8 cellular contexts compared by ENCODE assay signal in the genomic region with DNA sequence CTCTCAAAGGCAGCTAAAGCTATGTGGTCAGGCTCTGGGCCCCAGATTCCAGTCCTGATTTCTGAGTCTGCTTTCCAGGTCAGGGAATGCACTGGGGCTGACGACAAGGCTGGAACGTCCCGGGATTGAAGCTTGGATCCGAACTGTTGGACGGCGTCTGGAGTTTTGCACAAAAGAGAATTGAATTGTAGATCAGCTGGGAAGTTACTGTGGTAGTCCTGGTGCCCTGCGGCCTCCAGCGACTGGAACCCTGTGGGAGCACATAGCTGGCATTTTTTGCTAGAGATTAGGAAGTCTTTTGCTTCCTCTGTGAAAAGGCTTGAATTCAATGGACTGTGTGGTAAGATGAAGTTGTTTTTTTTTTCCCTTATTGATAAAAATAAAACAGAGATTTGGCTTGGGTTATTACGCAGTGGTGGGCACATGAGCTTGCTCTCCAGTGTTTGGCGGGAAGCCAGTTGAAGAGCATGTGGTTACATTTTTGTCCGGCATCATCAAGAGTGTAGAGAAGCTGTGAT. TPM values are rescaled to one million over a fixed set of nuclear protein-coding genes. Genes with fewer than 3 reads are reported as not detected.
DNase-seq lines count a peak whose midpoint lies in the region; ATAC-seq, FAIRE-seq and TF ChIP-seq lines count a peak whose summit lies in the region.

Gene HK1, plus strand, starts transcription at position 51 of the 518 bp plus-strand sequence.

- TF ChIP-seq CTCF in chondrocyte (IDR thresholded peaks at IDR 0.05) (no peak), lung (IDR thresholded peaks at IDR 0.05; ENCODE audit: control extremely low read depth, extremely low read depth) (no peak), tibial nerve (IDR thresholded peaks at IDR 0.05) (no peak)

- no peak within 1 kb of the TSS for H3K27ac Mint-ChIP-seq in activated CD4-positive, alpha-beta T cell treated with anti-CD3 and anti-CD28 coated beads for 36 hours
- peak within 1 kb of the TSS; percentile 82 for H3K27ac Mint-ChIP-seq in chondrocyte (ENCODE audit: unreplicated experiment)

- POLR2A ChIA-PET in activated CD4-positive, alpha-beta T cell treated with anti-CD3 and anti-CD28 coated beads for 36 hours (lab: Charles Lee): no interaction called here

- H3K36me3 ChIP-seq in lung (ENCODE audit: control insufficient read depth in 2 of 2, insufficient read depth in 2 of 2, low read length in 2 of 2): no peaks in the 10 kb centered on the region
- H3K36me3 ChIP-seq in tibial nerve: no peaks in the 10 kb centered on the region

- CTCF ChIA-PET in activated CD4-positive, alpha-beta T cell treated with anti-CD3 and anti-CD28 coated beads for 36 hours (lab: Charles Lee): interaction anchor here (1.1 kb wide), 1 partner anchor 9 kb away, joined by 3 read pairs; no protein-coding TSS in a partner anchor

- no peaks in the 10 kb centered on the region for H3K27me3 ChIP-seq in lung (ENCODE audit: control insufficient read depth, insufficient read depth)
- no peaks in the 10 kb centered on the region for H3K27me3 ChIP-seq in tibial nerve

- H3K27me3 Mint-ChIP-seq in activated CD4-positive, alpha-beta T cell treated with anti-CD3 and anti-CD28 coated beads for 36 hours: no peaks in the 10 kb centered on the region
- H3K27me3 Mint-ChIP-seq in chondrocyte (ENCODE audit: low read depth): no peaks in the 10 kb centered on the region

- no peaks in the 10 kb centered on the region for H3K9me3 Mint-ChIP-seq in activated CD4-positive, alpha-beta T cell treated with anti-CD3 and anti-CD28 coated beads for 36 hours (ENCODE audit: low read depth)
- peaks cover 7% of the 10 kb centered on the region for H3K9me3 Mint-ChIP-seq in chondrocyte (ENCODE audit: low read depth)

- ATAC-seq in activated CD4-positive, alpha-beta T cell treated with anti-CD3 and anti-CD28 coated beads for 36 hours: no peak
- ATAC-seq in lung (ENCODE audit: insufficient read depth, low FRiP score) (no peak), HG02970 (IDR thresholded peaks at IDR 0.05; ENCODE audit: low FRiP score, unreplicated experiment) (no peak)

- H3K4me3 ChIP-seq in lung: no peak within 1 kb of the TSS
- no peak within 1 kb of the TSS for H3K4me3 ChIP-seq in tibial nerve

- no peak for TF ChIP-seq POLR2A in tibial nerve (IDR thresholded peaks at IDR 0.05)

- intact Hi-C loops in activated CD4-positive, alpha-beta T cell treated with anti-CD3 and anti-CD28 coated beads for 36 hours (cut with DNase I, micrococcal nuclease): no loop called here

- DNase-seq in activated CD4-positive, alpha-beta T cell treated with anti-CD3 and anti-CD28 coated beads for 36 hours: no peak
- DNase-seq in activated CD4-positive, alpha-beta T cell treated with anti-CD3 and anti-CD28 coated beads, Interleukin-2, amount 50 U/mL, for 48 hours: no peak
- DNase-seq in chondrocyte (ENCODE audit: low spot score) (no peak), lung (ENCODE audit: low spot score) (no peak), tibial nerve (ENCODE audit: low spot score in 2 of 2) (no peak), germinal center (ENCODE audit: low spot score) (no peak), urothelium cell line (ENCODE audit: low spot score) (no peak)

- H3K4me1 ChIP-seq in lung (ENCODE audit: control insufficient read depth in 2 of 2, insufficient read depth in 2 of 2, low read length in 2 of 2) (peaks cover 3% of the 10 kb centered on the region in 2 donors), tibial nerve (peaks cover 0 to 13% (median 0%) of the 10 kb centered on the region in 4 donors)

- TF ChIP-seq EP300 in tibial nerve (IDR thresholded peaks at IDR 0.05): no peak

- no peak for FAIRE-seq in urothelium cell line (lab: Jason Lieb, UNC)

- H3K36me3 Mint-ChIP-seq in activated CD4-positive, alpha-beta T cell treated with anti-CD3 and anti-CD28 coated beads for 36 hours (ENCODE audit: low read depth): no peaks in the 10 kb centered on the region
- no peaks in the 10 kb centered on the region for H3K36me3 Mint-ChIP-seq in chondrocyte (ENCODE audit: low read depth)

- no peak within 1 kb of the TSS for H3K4me3 Mint-ChIP-seq in activated CD4-positive, alpha-beta T cell treated with anti-CD3 and anti-CD28 coated beads for 36 hours
- peak within 1 kb of the TSS; percentile 17 for H3K4me3 Mint-ChIP-seq in chondrocyte (ENCODE audit: unreplicated experiment)

- H3K27ac ChIP-seq in lung (ENCODE audit: low read depth in 1 of 2, low read length in 1 of 2): peak within 1 kb of the TSS in 1 of 2 donors; percentile 17
- H3K27ac ChIP-seq in tibial nerve: peak within 1 kb of the TSS in 2 of 4 donors; percentile 46 to 82

- H3K9me3 ChIP-seq in lung (ENCODE audit: control insufficient read depth in 2 of 2, insufficient read depth in 1 of 2, low read length in 1 of 2): no peaks in the 10 kb centered on the region
- no peaks in the 10 kb centered on the region for H3K9me3 ChIP-seq in tibial nerve

- WGBS in lung, 2 donors: 45 to 75% methylated on average over 11 of the region's 11 CpGs
- WGBS in tibial nerve, 2 donors: 22 to 36% methylated on average over 11 of the region's 11 CpGs

- H3K4me1 Mint-ChIP-seq in activated CD4-positive, alpha-beta T cell treated with anti-CD3 and anti-CD28 coated beads for 36 hours: no peaks in the 10 kb centered on the region
- peaks cover 16% of the 10 kb centered on the region for H3K4me1 Mint-ChIP-seq in chondrocyte (ENCODE audit: low read depth)

RNA-seq across cellular contexts. Expression of gene HK1, which starts in this region (rescaled TPM):
- total RNA-seq in activated CD4-positive, alpha-beta T cell treated with anti-CD3 and anti-CD28 coated beads for 36 hours: 100 to 1,000 TPM; 258 to 261 TPM
- total RNA-seq in chondrocyte: 95.5 to 110 TPM (median 103 TPM) in 3 replicates
- 100 to 1,000 TPM in 1 of 2 donors, 10 to 100 TPM in 1; 57.4 to 120 TPM for total RNA-seq in lung
- polyA plus RNA-seq in lung: 10 to 100 TPM; 33.6 to 98.6 TPM
- 10 to 100 TPM; 27.3 to 54.0 (median 30.1) TPM for total RNA-seq in tibial nerve
